ENCODE assay signal across 1 cellular context in the genomic region with DNA sequence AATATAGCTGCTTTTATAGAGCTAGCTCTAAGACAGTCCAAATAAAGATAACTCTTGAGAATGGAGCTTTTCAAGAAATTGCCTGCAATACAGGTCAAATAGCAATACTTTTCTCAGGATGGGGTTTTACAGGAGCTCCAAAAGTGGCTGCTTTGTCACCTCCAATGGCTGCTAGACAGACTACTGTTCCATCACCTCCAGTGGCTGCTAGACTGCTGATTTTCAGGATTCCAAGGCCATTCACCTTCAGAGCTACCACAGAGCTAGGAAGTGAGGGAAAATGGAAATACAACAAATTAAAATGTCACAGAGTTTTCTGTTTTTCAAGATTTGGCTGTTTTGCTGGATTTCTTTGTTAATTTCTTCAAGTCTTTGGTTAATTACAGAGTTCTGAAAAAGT.
TF ChIP-seq lines count a peak whose summit lies in the region.

No MANE protein-coding gene starts in this region.

TF ChIP-seq in HepG2, 621 proteins besides CTCF, POLR2A, EP300 and RAD21:
- TF ChIP-seq ZKSCAN5 (CRISPR knock-in tag; IDR thresholded peaks at IDR 0.05), result 0 out of 2 replicates have a peak, but pooled peaks have one; percentile 53
- TF ChIP-seq, protein P1, sequence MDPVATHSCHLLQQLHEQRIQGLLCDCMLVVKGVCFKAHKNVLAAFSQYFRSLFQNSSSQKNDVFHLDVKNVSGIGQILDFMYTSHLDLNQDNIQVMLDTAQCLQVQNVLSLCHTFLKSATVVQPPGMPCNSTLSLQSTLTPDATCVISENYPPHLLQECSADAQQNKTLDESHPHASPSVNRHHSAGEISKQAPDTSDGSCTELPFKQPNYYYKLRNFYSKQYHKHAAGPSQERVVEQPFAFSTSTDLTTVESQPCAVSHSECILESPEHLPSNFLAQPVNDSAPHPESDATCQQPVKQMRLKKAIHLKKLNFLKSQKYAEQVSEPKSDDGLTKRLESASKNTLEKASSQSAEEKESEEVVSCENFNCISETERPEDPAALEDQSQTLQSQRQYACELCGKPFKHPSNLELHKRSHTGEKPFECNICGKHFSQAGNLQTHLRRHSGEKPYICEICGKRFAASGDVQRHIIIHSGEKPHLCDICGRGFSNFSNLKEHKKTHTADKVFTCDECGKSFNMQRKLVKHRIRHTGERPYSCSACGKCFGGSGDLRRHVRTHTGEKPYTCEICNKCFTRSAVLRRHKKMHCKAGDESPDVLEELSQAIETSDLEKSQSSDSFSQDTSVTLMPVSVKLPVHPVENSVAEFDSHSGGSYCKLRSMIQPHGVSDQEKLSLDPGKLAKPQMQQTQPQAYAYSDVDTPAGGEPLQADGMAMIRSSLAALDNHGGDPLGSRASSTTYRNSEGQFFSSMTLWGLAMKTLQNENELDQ (CRISPR knock-in tag; IDR thresholded peaks at IDR 0.05; ENCODE audit: borderline replicate concordance), result no peak
